17 cellular contexts compared by ENCODE assay signal in genomic region chrX:81355436-81355835, GRCh38.
"Had no signal": no experiment of that assay in that cellular context is flagged by ENCODE, and none has a peak within 500 bp of the region (broad histone marks: within the 10 kb centered on the region; RNA-seq: fewer than 3 reads in every experiment).

No MANE protein-coding gene starts in this region.

- H3K4me3 ChIP-seq: dorsolateral prefrontal cortex, left lung, neural progenitor cell, testis, upper lobe of left lung had no signal

- H3K4me3 Mint-ChIP-seq: activated naive CD8-positive, alpha-beta T cell; naive thymus-derived CD4-positive, alpha-beta T cell; neural progenitor cell; stimulated activated memory B cell treated with anti-CD40 and anti-IgM and Interleukin-4, amounts not matched to agents 10 μg/mL and 1 μg/mL and 100 μg/mL, for 72 hours; T-helper 1 cell treated with Interleukin-12 subunit alpha and Interleukin-12 subunit beta and Interleukin-4 antibody, amounts not matched to agents 30 μg/mL and 1 μg/mL, for 36 hours had no signal

- H3K4me1 Mint-ChIP-seq: neural progenitor cell; stimulated activated memory B cell treated with anti-CD40 and anti-IgM and Interleukin-4, amounts not matched to agents 10 μg/mL and 1 μg/mL and 100 μg/mL, for 72 hours had no signal

- H3K27me3 Mint-ChIP-seq: activated naive CD8-positive, alpha-beta T cell; naive thymus-derived CD4-positive, alpha-beta T cell; stimulated activated memory B cell treated with anti-CD40 and anti-IgM and Interleukin-4, amounts not matched to agents 10 μg/mL and 1 μg/mL and 100 μg/mL, for 72 hours had no signal

- DNase-seq: activated CD4-positive, alpha-beta T cell treated with anti-CD3 and anti-CD28 coated beads, Interleukin-2, amount 50 U/mL, for 4 hours; dorsolateral prefrontal cortex; foreskin melanocyte; glutamatergic neuron; hippocampal formation; islet precursor cell; left lung; mesenchymal stem cell; naive thymus-derived CD4-positive, alpha-beta T cell; stimulated activated CD4-positive, alpha-beta T cell treated with anti-CD3 and anti-CD28 coated beads, Interleukin-4, amount 100 ng/mL, for 4 hours; testis; upper lobe of left lung had no signal

- H3K9me3 ChIP-seq: left lung, testis, upper lobe of left lung had no signal

- H3K27me3 ChIP-seq: left lung, neural progenitor cell, testis, upper lobe of left lung had no signal

- H3K9me3 Mint-ChIP-seq: neural progenitor cell had no signal

- H3K4me1 ChIP-seq: left lung, neural progenitor cell, testis had no signal

- H3K27ac ChIP-seq: dorsolateral prefrontal cortex, left lung, neural progenitor cell, testis, upper lobe of left lung had no signal

- H3K36me3 Mint-ChIP-seq: neural progenitor cell had no signal

- H3K27ac Mint-ChIP-seq: activated naive CD8-positive, alpha-beta T cell; naive thymus-derived CD4-positive, alpha-beta T cell; neural progenitor cell; stimulated activated memory B cell treated with anti-CD40 and anti-IgM and Interleukin-4, amounts not matched to agents 10 μg/mL and 1 μg/mL and 100 μg/mL, for 72 hours; T-helper 1 cell treated with Interleukin-12 subunit alpha and Interleukin-12 subunit beta and Interleukin-4 antibody, amounts not matched to agents 30 μg/mL and 1 μg/mL, for 36 hours had no signal

- H3K36me3 ChIP-seq: left lung, neural progenitor cell, upper lobe of left lung had no signal

- ATAC-seq: left lung; naive thymus-derived CD4-positive, alpha-beta T cell; sciatic nerve; stimulated activated memory B cell treated with anti-CD40 and anti-IgM and Interleukin-4, amounts not matched to agents 10 μg/mL and 1 μg/mL and 100 μg/mL, for 72 hours had no signal
